In genomic region chr14:58296731-58297130, GRCh38 we compare ENCODE assay signal across 9 cellular contexts. TPM values are rescaled to one million over a fixed set of nuclear protein-coding genes. Genes with fewer than 3 reads are reported as not detected.
A peak's percentile ranks its signal among the peaks of the same experiment; 100 is the strongest.
DNase-seq lines count a peak whose midpoint lies in the region; ATAC-seq, FAIRE-seq and TF ChIP-seq lines count a peak whose summit lies in the region.
"Had no signal": no experiment of that assay in that cellular context is flagged by ENCODE, and none has a peak within 500 bp of the region (broad histone marks: within the 10 kb centered on the region; RNA-seq: fewer than 3 reads in every experiment).

No MANE protein-coding gene starts in this region.

- no peak overlapping the region for H3K4me3 Mint-ChIP-seq in T-helper 17 cell

- POLR2A ChIA-PET in GM10248 (lab: Yijun Ruan, JAX), result no interaction called here

- peak overlapping the region; percentile 99 for H3K4me3 ChIP-seq in Jurkat, Clone E6-1 (ENCODE audit: low read length)
- H3K4me3 ChIP-seq in colonic mucosa, result peak overlapping the region; percentile 100
- H3K4me3 ChIP-seq in muscle layer of duodenum (ENCODE audit: low read depth in 1 of 2, low read length in 2 of 2), result peak overlapping the region; percentile 93 to 99

- H3K27ac ChIP-seq in colonic mucosa (peak overlapping the region; percentile 94), muscle layer of duodenum (ENCODE audit: low read length) (peak overlapping the region; percentile 93)

- no peak for FAIRE-seq in GM12892 (lab: Jason Lieb, UNC)

- DNase-seq in AG08395 (ENCODE audit: low spot score) (peak; percentile 4), colonic mucosa (no peak), GM10248 (ENCODE audit: extremely low spot score) (no peak), T-helper 17 cell (no peak), GM12892 (ENCODE audit: insufficient read length) (no peak), NCI-H526 treated with DMSO at 0.1 percent for 48 hours (lab: John Stamatoyannopoulos, UW) (no peak)
- no peak for DNase-seq in Jurkat, Clone E6-1 (ENCODE audit: low read depth, low spot score)
- DNase-seq: activated naive CD8-positive, alpha-beta T cell treated with anti-CD3 and anti-CD28 coated beads for 36 hours had no signal

- no peaks in the 10 kb centered on the region for H3K27me3 Mint-ChIP-seq in T-helper 17 cell
- H3K27me3 Mint-ChIP-seq: activated naive CD8-positive, alpha-beta T cell treated with anti-CD3 and anti-CD28 coated beads for 36 hours had no signal

- H3K27me3 ChIP-seq in colonic mucosa (no peaks in the 10 kb centered on the region), muscle layer of duodenum (ENCODE audit: low read depth, low read length) (no peaks in the 10 kb centered on the region)

- H3K9me3 ChIP-seq in colonic mucosa (no peaks in the 10 kb centered on the region), muscle layer of duodenum (ENCODE audit: control insufficient read depth in 1 of 2, low read length in 2 of 2) (no peaks in the 10 kb centered on the region), T-helper 17 cell (ENCODE audit: control insufficient read depth, low read length, poor library complexity, severe bottlenecking) (no peaks in the 10 kb centered on the region)

- intact Hi-C loops in colonic mucosa (cut with DNase I), result loop anchor here (5.0 kb wide), 1 partner anchor 49 kb away; no protein-coding TSS in a partner anchor

- no peak for TF ChIP-seq POLR2A in GM12892 (IDR thresholded peaks at IDR 0.05; ENCODE audit: low read depth, low read length)

- H3K36me3 Mint-ChIP-seq in T-helper 17 cell (ENCODE audit: low read depth), result peaks cover 3% of the 10 kb centered on the region

- ATAC-seq in T-helper 17 cell, result no peak

- H3K4me1 ChIP-seq in colonic mucosa (peaks cover 8% of the 10 kb centered on the region), muscle layer of duodenum (ENCODE audit: control insufficient read depth in 1 of 2, insufficient read depth in 2 of 2, low read length in 2 of 2) (peaks cover 11 to 40% of the 10 kb centered on the region in 2 donors)

- H3K9ac ChIP-seq in colonic mucosa (ENCODE audit: low read depth in 2 of 2, low read length in 2 of 2), result peak overlapping the region in 1 of 2 donors; percentile 98

- peaks cover 27% of the 10 kb centered on the region for H3K4me1 Mint-ChIP-seq in T-helper 17 cell

- no peak overlapping the region for H3K27ac Mint-ChIP-seq in T-helper 17 cell

- peaks cover 8% of the 10 kb centered on the region for H3K36me3 ChIP-seq in colonic mucosa
- peaks cover 17 to 29% of the 10 kb centered on the region in 2 donors for H3K36me3 ChIP-seq in muscle layer of duodenum (ENCODE audit: control insufficient read depth in 1 of 2, insufficient read depth in 2 of 2, low read length in 2 of 2)

- CTCF ChIA-PET in GM10248 (lab: Yijun Ruan, JAX), result interaction anchor here (1.9 kb wide), 1 partner anchor 11 kb away, joined by 4 read pairs; no protein-coding TSS in a partner anchor

- TF ChIP-seq CTCF in colonic mucosa (IDR thresholded peaks at IDR 0.05), result no peak
- TF ChIP-seq CTCF in GM10248 (IDR thresholded peaks at IDR 0.05; ENCODE audit: control extremely low read depth, extremely low read depth, low read depth, missing control alignments), result no peak

RNA-seq across cellular contexts. Expression of gene ARID4A, which starts 1.6 kb away (rescaled TPM):
- polyA plus RNA-seq in Jurkat, Clone E6-1 (2012; ENCODE audit: insufficient read depth, insufficient read length), result 20.1 TPM
- 10 to 100 TPM; 21.4 to 26.8 TPM for total RNA-seq in colonic mucosa
- 10 to 100 TPM; 87.1 to 90.2 TPM for total RNA-seq in T-helper 17 cell
- polyA plus RNA-seq in GM12892 (2012; ENCODE audit: missing spikeins), result 12.7 TPM

RNA-seq across cellular contexts. Expression of gene PSMA3, which starts 52.1 kb away (rescaled TPM):
- polyA plus RNA-seq in Jurkat, Clone E6-1 (2012; ENCODE audit: insufficient read depth, insufficient read length), result 348 TPM
- 100 to 1,000 TPM; 116 to 182 TPM for total RNA-seq in colonic mucosa
- total RNA-seq in T-helper 17 cell, result 100 to 1,000 TPM; 101 to 102 TPM
- polyA plus RNA-seq in GM12892 (2012; ENCODE audit: missing spikeins), result 221 TPM
